16 cellular contexts compared by ENCODE assay signal in genomic region chr5:61477788-61478187, GRCh38.
"Had no signal": no experiment of that assay in that cellular context is flagged by ENCODE, and none has a peak within 500 bp of the region (broad histone marks: within the 10 kb centered on the region; RNA-seq: fewer than 3 reads in every experiment).

No MANE protein-coding gene starts in this region.

- H3K9me3 Mint-ChIP-seq: endodermal cell, neural crest cell had no signal

- H3K4me3 Mint-ChIP-seq: endodermal cell; naive thymus-derived CD4-positive, alpha-beta T cell; neural crest cell had no signal

- ATAC-seq: heart left ventricle; naive thymus-derived CD4-positive, alpha-beta T cell; right cardiac atrium had no signal

- DNase-seq: colonic mucosa; dermis blood vessel endothelial cell; endodermal cell; foreskin melanocyte; heart left ventricle; hippocampal formation; mesendoderm; naive thymus-derived CD4-positive, alpha-beta T cell; right cardiac atrium; small intestine; stimulated activated CD4-positive, alpha-beta T cell treated with anti-CD3 and anti-CD28 coated beads, Interleukin-12 subunit alpha, Interleukin-12 subunit beta, amount 100 ng/mL, for 4 hours; stimulated activated naive CD4-positive, alpha-beta T cell; stomach; substantia nigra; transverse colon had no signal

- H3K4me1 Mint-ChIP-seq: endodermal cell had no signal

- H3K27ac Mint-ChIP-seq: endodermal cell had no signal

- H3K27me3 Mint-ChIP-seq: naive thymus-derived CD4-positive, alpha-beta T cell had no signal
